Comparison of ENCODE assay signal across 27 cellular contexts in genomic region chr22:33793464-33793863, GRCh38.
DNase-seq lines count a peak whose midpoint lies in the region; ATAC-seq and TF ChIP-seq lines count a peak whose summit lies in the region.
"Had no signal": no experiment of that assay in that cellular context is flagged by ENCODE, and none has a peak within 500 bp of the region (broad histone marks: within the 10 kb centered on the region; RNA-seq: fewer than 3 reads in every experiment).

No MANE protein-coding gene starts in this region.

- TF ChIP-seq POLR2A in gastroesophageal sphincter (IDR thresholded peaks at IDR 0.05) (no peak), suprapubic skin (IDR thresholded peaks at IDR 0.05) (no peak)

- ATAC-seq in gastroesophageal sphincter (no peak), WTC11 (no peak)
- ATAC-seq: activated T-helper 17 cell treated with anti-CD3 and anti-CD28 coated beads, Interleukin-2, amount 50 U/mL, for 72 hours; mucosa of descending colon; SK-N-SH treated with all-trans-retinoic acid at 6 μM for 48 hours had no signal

- CTCF ChIA-PET in WTC11 (lab: Charles Lee), result interaction anchor here (0.8 kb wide), 1 partner anchor 21 kb away, joined by 3 read pairs; no protein-coding TSS in a partner anchor

- H3K27ac Mint-ChIP-seq in brain, result peak overlapping the region in 3 of 5 experiments; percentile 3 to 79 (median 53)
- H3K27ac Mint-ChIP-seq in nephron, result peak overlapping the region; percentile 4 to 76 (median 24)
- H3K27ac Mint-ChIP-seq in WTC11, result no peak overlapping the region
- H3K27ac Mint-ChIP-seq: activated naive CD4-positive, alpha-beta T cell treated with anti-CD3 and anti-CD28 coated beads, Interleukin-2, amount 50 U/mL, for 24 hours; activated T-helper 17 cell treated with anti-CD3 and anti-CD28 coated beads, Interleukin-2, amount 50 U/mL, for 72 hours; CD4-positive, CD25-positive, alpha-beta regulatory T cell; immature natural killer cell; T-helper 2 cell treated with Interferon-gamma antibody and Interleukin-4, amounts not matched to agents 5 μg/mL and 100 μg/mL, for 36 hours had no signal

- H3K27me3 ChIP-seq in gastroesophageal sphincter (no peaks in the 10 kb centered on the region), suprapubic skin (no peaks in the 10 kb centered on the region)
- H3K27me3 ChIP-seq: spleen, tibial nerve had no signal

- DNase-seq in superior temporal gyrus (ENCODE audit: extremely low spot score), result peak; percentile 53
- DNase-seq in dermis blood vessel endothelial cell, result no peak
- DNase-seq in WTC11 (ENCODE audit: low spot score), result no peak
- no peak for DNase-seq in suprapubic skin (ENCODE audit: low spot score in 2 of 2)
- DNase-seq in SHP77 (lab: John Stamatoyannopoulos, UW), result no peak
- DNase-seq: activated CD4-positive, alpha-beta T cell treated with anti-CD3 and anti-CD28 coated beads, Interleukin-2, amount 50 U/mL, for 48 hours; activated CD8-positive, alpha-beta memory T cell treated with anti-CD3 and anti-CD28 coated beads, Interleukin-2, amount 50 U/mL, for 48 hours; aorta; CD4-positive, CD25-positive, alpha-beta regulatory T cell; central memory CD4-positive, alpha-beta T cell; foreskin fibroblast; immature natural killer cell; mucosa of descending colon; NCI-H1092; NCI-H748 treated with DMSO at 0.1 percent for 48 hours; RPMI8226; spleen; stimulated activated CD4-positive, alpha-beta T cell treated with anti-CD3 and anti-CD28 coated beads, Interleukin-4, amount 100 ng/mL, for 1 hour; stimulated activated naive CD4-positive, alpha-beta T cell had no signal

- H3K36me3 Mint-ChIP-seq in brain (peaks cover 15% of the 10 kb centered on the region), nephron (ENCODE audit: low read depth) (peaks cover 21% of the 10 kb centered on the region), WTC11 (peaks cover 50% of the 10 kb centered on the region)
- H3K36me3 Mint-ChIP-seq: CD4-positive, CD25-positive, alpha-beta regulatory T cell had no signal

- no peak for TF ChIP-seq CTCF in brain (conservative IDR thresholded peaks at IDR 0.05)
- no peak for TF ChIP-seq CTCF in gastroesophageal sphincter (IDR thresholded peaks at IDR 0.05)
- no peak for TF ChIP-seq CTCF in nephron (IDR thresholded peaks at IDR 0.05; ENCODE audit: unreplicated experiment in 3 of 3)
- TF ChIP-seq CTCF in WTC11 (IDR thresholded peaks at IDR 0.05), result no peak
- TF ChIP-seq CTCF in suprapubic skin (IDR thresholded peaks at IDR 0.05), result no peak

- 8 to 21% methylated on average over 3 of the region's 3 CpGs for WGBS in gastroesophageal sphincter (ENCODE audit: low coverage in 1 of 2), 2 donors
- 65% methylated on average over 3 of the region's 3 CpGs for WGBS in suprapubic skin

- peaks cover 0 to 36% (median 3%) of the 10 kb centered on the region in 3 donors for H3K4me1 ChIP-seq in gastroesophageal sphincter
- peaks cover 7% of the 10 kb centered on the region for H3K4me1 ChIP-seq in suprapubic skin

- H3K27me3 Mint-ChIP-seq in brain, result no peaks in the 10 kb centered on the region
- H3K27me3 Mint-ChIP-seq in nephron (ENCODE audit: low read depth), result no peaks in the 10 kb centered on the region
- no peaks in the 10 kb centered on the region; the same call in 1 of the 2 replicates for H3K27me3 Mint-ChIP-seq in WTC11 (ENCODE audit: low read depth)
- H3K27me3 Mint-ChIP-seq: activated naive CD4-positive, alpha-beta T cell treated with anti-CD3 and anti-CD28 coated beads, Interleukin-2, amount 50 U/mL, for 24 hours; CD4-positive, CD25-positive, alpha-beta regulatory T cell had no signal

- H3K36me3 ChIP-seq in gastroesophageal sphincter (no peaks in the 10 kb centered on the region), suprapubic skin (no peaks in the 10 kb centered on the region)

- H3K4me1 Mint-ChIP-seq in brain, result peaks cover 19% of the 10 kb centered on the region
- peaks cover 16% of the 10 kb centered on the region for H3K4me1 Mint-ChIP-seq in nephron
- H3K4me1 Mint-ChIP-seq in WTC11, result peaks cover 49% of the 10 kb centered on the region
- H3K4me1 Mint-ChIP-seq: activated naive CD4-positive, alpha-beta T cell treated with anti-CD3 and anti-CD28 coated beads, Interleukin-2, amount 50 U/mL, for 24 hours; activated T-helper 17 cell treated with anti-CD3 and anti-CD28 coated beads, Interleukin-2, amount 50 U/mL, for 72 hours; CD4-positive, CD25-positive, alpha-beta regulatory T cell; immature natural killer cell had no signal

- H3K4me3 Mint-ChIP-seq in brain (no peak overlapping the region), nephron (no peak overlapping the region), WTC11 (no peak overlapping the region)
- H3K4me3 Mint-ChIP-seq: activated naive CD4-positive, alpha-beta T cell treated with anti-CD3 and anti-CD28 coated beads, Interleukin-2, amount 50 U/mL, for 24 hours; activated T-helper 17 cell treated with anti-CD3 and anti-CD28 coated beads, Interleukin-2, amount 50 U/mL, for 72 hours; CD4-positive, CD25-positive, alpha-beta regulatory T cell; immature natural killer cell; T-helper 2 cell treated with Interferon-gamma antibody and Interleukin-4, amounts not matched to agents 5 μg/mL and 100 μg/mL, for 36 hours had no signal

- H3K4me3 ChIP-seq in gastroesophageal sphincter (peak overlapping the region in 1 of 2 donors; percentile 22), suprapubic skin (no peak overlapping the region)
- H3K4me3 ChIP-seq: mucosa of descending colon, spleen, tibial nerve had no signal

- peak overlapping the region; percentile 35 to 79 (median 77) for H3K27ac ChIP-seq in gastroesophageal sphincter
- no peak overlapping the region for H3K27ac ChIP-seq in suprapubic skin
- H3K27ac ChIP-seq: spleen had no signal

- no peak for TF ChIP-seq EP300 in gastroesophageal sphincter (IDR thresholded peaks at IDR 0.05)
- TF ChIP-seq EP300 in suprapubic skin (IDR thresholded peaks at IDR 0.05), result no peak

- H3K9me3 Mint-ChIP-seq in brain, result peaks cover 25 to 39% (median 27%) of the 10 kb centered on the region in 5 experiments
- peaks cover 19% of the 10 kb centered on the region for H3K9me3 Mint-ChIP-seq in nephron
- H3K9me3 Mint-ChIP-seq in WTC11, result peaks cover 46% of the 10 kb centered on the region

- H3K9me3 ChIP-seq in gastroesophageal sphincter (peaks cover 0 to 7% (median 0%) of the 10 kb centered on the region in 3 donors), suprapubic skin (peaks cover 10% of the 10 kb centered on the region)

- POLR2A ChIA-PET in WTC11 (lab: Charles Lee), result no interaction called here

TF ChIP-seq in WTC11, 78 proteins besides CTCF, POLR2A, EP300 and RAD21 (continues in another document):
- TF ChIP-seq ZNF138 (CRISPR knock-in tag; conservative IDR thresholded peaks at IDR 0.05) (no peak), SOX15 (CRISPR knock-in tag; IDR thresholded peaks at IDR 0.05) (no peak), MYBL2 (CRISPR knock-in tag; IDR thresholded peaks at IDR 0.05) (no peak), FOXP1 (CRISPR knock-in tag; IDR thresholded peaks at IDR 0.05; ENCODE audit: borderline replicate concordance) (no peak), ATF6 (CRISPR knock-in tag; IDR thresholded peaks at IDR 0.05) (no peak), RELA (CRISPR knock-in tag; IDR thresholded peaks at IDR 0.05; ENCODE audit: borderline replicate concordance) (no peak), TEAD4 (CRISPR knock-in tag; IDR thresholded peaks at IDR 0.05) (no peak), AFF4 (CRISPR knock-in tag; IDR thresholded peaks at IDR 0.05; ENCODE audit: borderline replicate concordance) (no peak), ZNF671 (CRISPR knock-in tag; IDR thresholded peaks at IDR 0.05) (no peak), NFATC4 (CRISPR knock-in tag; IDR thresholded peaks at IDR 0.05) (no peak)
